ENCODE assay signal across 27 cellular contexts in the genomic region with DNA sequence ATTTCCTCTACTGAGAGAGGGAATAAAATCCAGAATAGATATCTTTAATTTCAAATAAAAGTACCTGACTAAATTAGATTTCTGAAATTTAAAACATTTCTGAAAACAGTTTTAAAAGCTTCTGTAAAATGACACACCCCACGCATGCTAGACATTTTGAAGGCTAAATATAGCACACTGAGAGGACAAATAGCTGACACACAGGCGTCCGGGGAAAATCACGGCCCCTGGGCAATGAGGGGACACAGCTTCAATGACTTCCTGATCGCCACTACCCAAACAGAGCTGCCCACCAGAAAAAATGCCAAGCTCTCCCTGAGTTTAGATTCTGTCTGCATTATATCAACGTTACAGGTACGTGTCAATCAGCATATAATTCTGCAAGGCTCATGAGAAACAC.
"Had no signal": no experiment of that assay in that cellular context is flagged by ENCODE, and none has a peak within 500 bp of the region (broad histone marks: within the 10 kb centered on the region; RNA-seq: fewer than 3 reads in every experiment).

No MANE protein-coding gene starts in this region.

- FAIRE-seq: bronchial epithelial cell, endometrium, frontal cortex, kidney, pancreas, urothelium cell line had no signal

- H3K4me1 ChIP-seq: colonic mucosa had no signal

- H3K9me3 ChIP-seq: colonic mucosa, mucosa of descending colon, pancreas, prostate gland, thoracic aorta had no signal

- H3K27ac ChIP-seq: colonic mucosa, epithelial cell of prostate, pancreas, prostate gland, skin epidermis, thoracic aorta had no signal

- H3K27me3 ChIP-seq: colonic mucosa, pancreas had no signal

- H3K4me3 ChIP-seq: colonic mucosa, lung, mucosa of descending colon, pancreas, prostate gland, skin epidermis, thoracic aorta had no signal

- DNase-seq: activated CD4-positive, alpha-beta T cell treated with anti-CD3 and anti-CD28 coated beads for 36 hours; activated CD4-positive, CD25-positive, alpha-beta regulatory T cell; activated naive CD4-positive, alpha-beta T cell; activated T-cell treated with anti-CD3 and anti-CD28 coated beads for 4 hours; activated T-cell treated with anti-CD3 and anti-CD28 coated beads, Interleukin-2, amount 50 U/mL, for 72 hours; colonic mucosa; effector CD8-positive, alpha-beta T cell; hypothalamus; immature natural killer cell; kidney; mucosa of descending colon; naive B cell; stimulated activated CD4-positive, alpha-beta T cell treated with anti-CD3 and anti-CD28 coated beads, Interleukin-12 subunit alpha, Interleukin-12 subunit beta, amount 100 ng/mL, for 4 hours; stimulated activated CD4-positive, alpha-beta T cell treated with anti-CD3 and anti-CD28 coated beads, Interleukin-4, amount 100 ng/mL, for 1 hour; T-helper 1 cell; trophoblast cell had no signal

- H3K36me3 ChIP-seq: colonic mucosa, pancreas, prostate gland, thoracic aorta had no signal

- ATAC-seq: activated CD4-positive, alpha-beta T cell treated with anti-CD3 and anti-CD28 coated beads for 36 hours; activated naive CD4-positive, alpha-beta T cell treated with anti-CD3 and anti-CD28 coated beads, Interleukin-2, amount 50 U/mL, for 72 hours; activated T-cell treated with anti-CD3 and anti-CD28 coated beads, Interleukin-2, amount 50 U/mL, for 72 hours; mucosa of descending colon had no signal
